10 cellular contexts compared by ENCODE assay signal in genomic region chr16:13436641-13437423, GRCh38.
DNase-seq lines count a peak whose midpoint lies in the region; ATAC-seq and TF ChIP-seq lines count a peak whose summit lies in the region.
"Had no signal": no experiment of that assay in that cellular context is flagged by ENCODE, and none has a peak within 500 bp of the region (broad histone marks: within the 10 kb centered on the region; RNA-seq: fewer than 3 reads in every experiment).

No MANE protein-coding gene starts in this region.

- peaks cover 58% of the 10 kb centered on the region for H3K4me1 ChIP-seq in OCI-LY1 (ENCODE audit: insufficient read depth, low read length, severe bottlenecking)
- H3K4me1 ChIP-seq in neural progenitor cell = peaks cover 22% of the 10 kb centered on the region
- H3K4me1 ChIP-seq in body of pancreas = no peaks in the 10 kb centered on the region

- no peaks in the 10 kb centered on the region for H4K20me1 ChIP-seq in OCI-LY1 (ENCODE audit: insufficient read depth, low read length)
- H4K20me1 ChIP-seq in neural progenitor cell (ENCODE audit: low read depth) = peaks cover 10% of the 10 kb centered on the region

- ATAC-seq in GM18867 (IDR thresholded peaks at IDR 0.05; ENCODE audit: unreplicated experiment) (peak; percentile 50), body of pancreas (no peak)
- ATAC-seq: esophagus mucosa had no signal

- H3K4me1 Mint-ChIP-seq in HFFc6 (ENCODE audit: low read depth) = peaks cover 7% of the 10 kb centered on the region
- peaks cover 46% of the 10 kb centered on the region for H3K4me1 Mint-ChIP-seq in neural progenitor cell

- H3K79me2 ChIP-seq in OCI-LY1 (ENCODE audit: insufficient read depth, low read length) (no peaks in the 10 kb centered on the region), neural progenitor cell (ENCODE audit: low read depth) (no peaks in the 10 kb centered on the region)

- H3K9me3 ChIP-seq in OCI-LY1 (ENCODE audit: low read length) = no peaks in the 10 kb centered on the region
- H3K9me3 ChIP-seq in neural progenitor cell (ENCODE audit: low read depth) = no peaks in the 10 kb centered on the region
- H3K9me3 ChIP-seq in body of pancreas = no peaks in the 10 kb centered on the region

- no peak overlapping the region for H3K27ac Mint-ChIP-seq in HFFc6
- H3K27ac Mint-ChIP-seq in neural progenitor cell = peak overlapping the region; percentile 26

- H3K27me3 ChIP-seq in OCI-LY1 (ENCODE audit: insufficient read depth, low read length) = no peaks in the 10 kb centered on the region
- H3K27me3 ChIP-seq in neural progenitor cell = no peaks in the 10 kb centered on the region
- H3K27me3 ChIP-seq in body of pancreas = no peaks in the 10 kb centered on the region

- intact Hi-C loops in body of pancreas (cut with DNase I) = no loop called here

- TF ChIP-seq CTCF in HFFc6 (IDR thresholded peaks at IDR 0.05) (no peak), OCI-LY1 (IDR thresholded peaks at IDR 0.05; ENCODE audit: low read length) (no peak), neural progenitor cell (IDR thresholded peaks at IDR 0.05) (no peak), body of pancreas (IDR thresholded peaks at IDR 0.05) (no peak)

- H3K4me3 ChIP-seq in OCI-LY1 (ENCODE audit: low read depth, low read length, poor library complexity, severe bottlenecking) (peak overlapping the region; percentile 4), neural progenitor cell (no peak overlapping the region), body of pancreas (no peak overlapping the region)

- H3K27ac ChIP-seq in OCI-LY1 (ENCODE audit: low read depth, low read length, poor library complexity, severe bottlenecking) (peak overlapping the region; percentile 80), neural progenitor cell (no peak overlapping the region), body of pancreas (no peak overlapping the region)

- H3F3A ChIP-seq in OCI-LY1 (ENCODE audit: insufficient read depth, low read length) (no peaks in the 10 kb centered on the region), neural progenitor cell (ENCODE audit: low read depth) (peaks cover 26% of the 10 kb centered on the region)

- H3K9ac ChIP-seq in OCI-LY1 (ENCODE audit: low read length) = peak overlapping the region; percentile 2; the same call in 1 of the 2 replicates
- H3K9ac ChIP-seq in neural progenitor cell = no peak overlapping the region

- H3K27me3 Mint-ChIP-seq in HFFc6 (ENCODE audit: insufficient read depth) (no peaks in the 10 kb centered on the region), neural progenitor cell (ENCODE audit: insufficient read depth, low read depth) (peaks cover 10% of the 10 kb centered on the region)

- H3K4me3 Mint-ChIP-seq in HFFc6 = no peak overlapping the region
- no peak overlapping the region for H3K4me3 Mint-ChIP-seq in neural progenitor cell

- peak overlapping the region; percentile 27; the same call in 1 of the 2 replicates for H3K4me2 ChIP-seq in OCI-LY1 (ENCODE audit: low read length)
- no peak overlapping the region for H3K4me2 ChIP-seq in neural progenitor cell

- no peak for TF ChIP-seq POLR2A in body of pancreas (IDR thresholded peaks at IDR 0.05)

- H3K36me3 ChIP-seq in OCI-LY1 (ENCODE audit: insufficient read depth, low read length) (no peaks in the 10 kb centered on the region), neural progenitor cell (no peaks in the 10 kb centered on the region), body of pancreas (replicated peaks in 1 of 2; ENCODE audit: insufficient read depth in 1 of 2, low read depth in 2 of 2) (no peaks in the 10 kb centered on the region)

- no peaks in the 10 kb centered on the region for H3K9me2 ChIP-seq in OCI-LY1 (ENCODE audit: low read depth, low read length)

- peak overlapping the region; percentile 9; the same call in 1 of the 2 replicates for H2AFZ ChIP-seq in OCI-LY1 (ENCODE audit: low read length)
- no peak overlapping the region for H2AFZ ChIP-seq in neural progenitor cell (replicated peaks)

- H3K9me3 Mint-ChIP-seq in HFFc6 (peaks cover 11% of the 10 kb centered on the region), neural progenitor cell (peaks cover 9% of the 10 kb centered on the region)

- H3K36me3 Mint-ChIP-seq in HFFc6 (ENCODE audit: low read depth) (no peaks in the 10 kb centered on the region), neural progenitor cell (peaks cover 2% of the 10 kb centered on the region)

- WGBS in body of pancreas, 2 donors = 40 to 51% methylated on average over 8 of the region's 8 CpGs

- DNase-seq in HFFc6 (peak; percentile 9), neural progenitor cell (ENCODE audit: low spot score) (no peak), NCI-H524 (lab: John Stamatoyannopoulos, UW) (no peak), body of pancreas (no peak), DMS79 treated with DMSO at 0.1 percent for 48 hours (lab: John Stamatoyannopoulos, UW) (no peak)
- no peak for DNase-seq in stimulated activated CD4-positive, alpha-beta T cell treated with anti-CD3 and anti-CD28 coated beads, Interleukin-4, amount 100 ng/mL, for 24 hours
- DNase-seq: occipital lobe had no signal
